1 cellular context compared by ENCODE assay signal in the genomic region with DNA sequence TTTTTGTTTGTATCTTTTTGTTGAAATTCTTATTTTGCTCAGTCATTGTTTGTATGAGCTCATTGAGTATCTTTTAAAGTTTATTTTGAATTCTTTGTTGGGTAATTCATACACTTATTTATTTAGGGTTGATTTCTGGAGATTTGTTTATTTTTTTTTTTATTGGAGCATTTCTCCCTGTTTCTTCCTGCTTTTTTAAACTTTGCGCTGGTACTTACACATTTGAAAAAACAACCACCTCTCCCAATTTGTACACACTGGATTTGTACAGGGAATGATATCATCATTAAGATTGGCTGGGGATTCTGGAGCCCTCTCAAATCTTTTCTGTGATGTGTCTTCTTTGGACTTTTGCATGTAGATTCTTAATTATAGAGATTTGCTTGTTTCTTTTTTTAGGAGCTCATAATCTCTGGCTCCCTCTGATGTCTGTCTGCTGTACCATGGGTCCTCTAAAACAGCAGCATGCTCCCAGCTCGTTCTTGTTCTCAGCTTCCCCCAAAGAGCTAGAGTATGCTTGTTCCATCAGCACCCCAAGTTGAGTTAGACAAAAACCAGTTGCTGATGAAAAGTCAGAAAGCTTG.
TF ChIP-seq lines count a peak whose summit lies in the region.

No MANE protein-coding gene starts in this region.

TF ChIP-seq in A549, 52 proteins besides CTCF, POLR2A, EP300 and RAD21 (continued from another document):
- TF ChIP-seq, protein P1, sequence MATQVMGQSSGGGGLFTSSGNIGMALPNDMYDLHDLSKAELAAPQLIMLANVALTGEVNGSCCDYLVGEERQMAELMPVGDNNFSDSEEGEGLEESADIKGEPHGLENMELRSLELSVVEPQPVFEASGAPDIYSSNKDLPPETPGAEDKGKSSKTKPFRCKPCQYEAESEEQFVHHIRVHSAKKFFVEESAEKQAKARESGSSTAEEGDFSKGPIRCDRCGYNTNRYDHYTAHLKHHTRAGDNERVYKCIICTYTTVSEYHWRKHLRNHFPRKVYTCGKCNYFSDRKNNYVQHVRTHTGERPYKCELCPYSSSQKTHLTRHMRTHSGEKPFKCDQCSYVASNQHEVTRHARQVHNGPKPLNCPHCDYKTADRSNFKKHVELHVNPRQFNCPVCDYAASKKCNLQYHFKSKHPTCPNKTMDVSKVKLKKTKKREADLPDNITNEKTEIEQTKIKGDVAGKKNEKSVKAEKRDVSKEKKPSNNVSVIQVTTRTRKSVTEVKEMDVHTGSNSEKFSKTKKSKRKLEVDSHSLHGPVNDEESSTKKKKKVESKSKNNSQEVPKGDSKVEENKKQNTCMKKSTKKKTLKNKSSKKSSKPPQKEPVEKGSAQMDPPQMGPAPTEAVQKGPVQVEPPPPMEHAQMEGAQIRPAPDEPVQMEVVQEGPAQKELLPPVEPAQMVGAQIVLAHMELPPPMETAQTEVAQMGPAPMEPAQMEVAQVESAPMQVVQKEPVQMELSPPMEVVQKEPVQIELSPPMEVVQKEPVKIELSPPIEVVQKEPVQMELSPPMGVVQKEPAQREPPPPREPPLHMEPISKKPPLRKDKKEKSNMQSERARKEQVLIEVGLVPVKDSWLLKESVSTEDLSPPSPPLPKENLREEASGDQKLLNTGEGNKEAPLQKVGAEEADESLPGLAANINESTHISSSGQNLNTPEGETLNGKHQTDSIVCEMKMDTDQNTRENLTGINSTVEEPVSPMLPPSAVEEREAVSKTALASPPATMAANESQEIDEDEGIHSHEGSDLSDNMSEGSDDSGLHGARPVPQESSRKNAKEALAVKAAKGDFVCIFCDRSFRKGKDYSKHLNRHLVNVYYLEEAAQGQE (IDR thresholded peaks at IDR 0.05), result no peak
- 0 out of 3 replicates have a peak, but pooled peaks have one; percentile 11 for TF ChIP-seq SMC3 (IDR thresholded peaks at IDR 0.05)
